Comparison of ENCODE assay signal across 8 cellular contexts in the genomic region with DNA sequence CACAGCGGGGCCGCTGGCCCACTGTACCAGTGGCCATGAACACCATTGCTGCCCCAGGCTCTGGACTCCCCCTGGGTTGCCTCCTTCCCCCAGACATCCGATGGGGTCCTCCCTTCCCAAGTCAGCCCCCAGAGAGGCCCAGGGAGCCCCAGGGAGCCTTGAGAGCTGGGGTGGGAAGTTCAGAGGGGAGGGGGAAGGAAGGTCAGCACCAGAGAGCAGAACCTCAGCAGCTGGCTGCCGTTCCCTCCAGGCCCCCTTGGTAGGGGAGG. TPM values are rescaled to one million over a fixed set of nuclear protein-coding genes. Genes with fewer than 3 reads are reported as not detected.
DNase-seq lines count a peak whose midpoint lies in the region; ATAC-seq, FAIRE-seq and TF ChIP-seq lines count a peak whose summit lies in the region.

No MANE protein-coding gene starts in this region.

- no peak overlapping the region for H3K56ac ChIP-seq in H1 (replicated peaks; ENCODE audit: insufficient read length, low read depth, low read length)

- CTCF ChIA-PET in H1 (lab: Charles Lee; ENCODE audit: partially characterized antibody), result interaction anchor here (0.6 to 19.6 kb wide), 5 partner anchors 10 to 50 kb away, joined by 3 to 272 read pairs (median 4); partner anchors contain the start of gene RENBP

- 17% methylated on average over 3 of the region's 4 CpGs; no CpG with 5 or more reads in 1 of the 2 experiments for WGBS in H1 (ENCODE audit: extremely low coverage in 1 of 2, insufficient coverage in 1 of 2, insufficient read length in 1 of 2, insufficient replicate concordance in 2 of 2, low coverage in 1 of 2, low lambda C conversion rate in 2 of 2, missing lambda C conversion rate in 1 of 2), 2 experiments
- WGBS in ovary, 3 donors, result 21 to 33% (median 23%) methylated on average over 4 of the region's 4 CpGs

- H3K4ac ChIP-seq in H1 (replicated peaks; ENCODE audit: insufficient read length, low read depth, low read length), result no peak overlapping the region

- peak overlapping the region; percentile 100 for H3K27ac ChIP-seq in KOPT-K1 (ENCODE audit: low read depth, low read length, poor library complexity, severe bottlenecking)
- H3K27ac ChIP-seq in H1 (ENCODE audit: low read depth, low read length), result no peak overlapping the region
- H3K27ac ChIP-seq in ovary, result peak overlapping the region; percentile 13 to 25

- no peak overlapping the region for H2BK20ac ChIP-seq in H1 (ENCODE audit: low read length)

- peak overlapping the region; percentile 63; the same call in 1 of the 2 replicates for H2BK5ac ChIP-seq in H1 (ENCODE audit: low read depth, low read length)

- no peak for FAIRE-seq in H1 (lab: Jason Lieb, UNC)

- H3K4me1 ChIP-seq in H1 (replicated peaks in 1 of 4; ENCODE audit: control insufficient read depth in 3 of 4, insufficient read depth in 4 of 4, low read length in 3 of 4), result peaks cover 3 to 18% (median 12%) of the 10 kb centered on the region in 4 experiments
- H3K4me1 ChIP-seq in ovary (ENCODE audit: insufficient read depth), result peaks cover 12% of the 10 kb centered on the region

- TF ChIP-seq POLR2A in H1 (IDR thresholded peaks at IDR 0.05; ENCODE audit: control extremely low read depth in 1 of 2, low read depth in 2 of 2, low read length in 2 of 2) (no peak), ovary (IDR thresholded peaks at IDR 0.05) (no peak)

- no peak overlapping the region for H2AFZ ChIP-seq in H1 (ENCODE audit: low read length)

- peaks cover 0 to 2% of the 10 kb centered on the region in 2 experiments for H4K20me1 ChIP-seq in H1 (replicated peaks in 1 of 2; ENCODE audit: control insufficient read depth in 1 of 2, insufficient read depth in 2 of 2, low read length in 2 of 2)

- H3K9ac ChIP-seq in H1 (replicated peaks in 1 of 4; ENCODE audit: extremely low read depth in 1 of 4, low read depth in 3 of 4, low read length in 3 of 4), result no peak overlapping the region

- H3K36me3 ChIP-seq in KOPT-K1 (ENCODE audit: insufficient read depth, low read length) (peaks cover 24% of the 10 kb centered on the region), H1 (ENCODE audit: control insufficient read depth in 2 of 4, insufficient read depth in 4 of 4, low read length in 3 of 4) (peaks cover 0 to 5% (median 2%) of the 10 kb centered on the region in 4 experiments; a peak in 2 of 8 replicates), ovary (no peaks in the 10 kb centered on the region)

- H3K4me3 ChIP-seq in GM08714 (ENCODE audit: low read length), result peak overlapping the region; percentile 74; the same call in 1 of the 2 replicates
- peak overlapping the region; percentile 26 to 77 (median 52); a peak in 7 of 8 replicates for H3K4me3 ChIP-seq in H1 (ENCODE audit: extremely low read depth in 1 of 4, insufficient read depth in 2 of 4, low read depth in 3 of 4, low read length in 4 of 4)
- no peak overlapping the region for H3K4me3 ChIP-seq in ovary

- TF ChIP-seq EP300 in H1 (IDR thresholded peaks at IDR 0.05; ENCODE audit: borderline replicate concordance in 1 of 2, low read depth in 2 of 2, low read length in 2 of 2), result no peak
- TF ChIP-seq EP300 in ovary (IDR thresholded peaks at IDR 0.05), result no peak

- intact Hi-C loops in ovary (cut with DNase I), result no loop called here

- DNase-seq in H1 (ENCODE audit: low read depth in 1 of 2, low spot score in 2 of 2), result no peak
- no peak for DNase-seq in ovary
- no peak for DNase-seq in stimulated activated CD4-positive, alpha-beta T cell treated with anti-CD3 and anti-CD28 coated beads, Interleukin-4, amount 100 ng/mL, for 1 hour
- DNase-seq in COLO829 (ENCODE audit: low spot score), result no peak
- no peak for DNase-seq in NCI-H2171 treated with DMSO at 0.1 percent for 48 hours (lab: John Stamatoyannopoulos, UW)

- no peak overlapping the region for H2BK12ac ChIP-seq in H1 (ENCODE audit: low read depth, low read length)

- no peak overlapping the region for H2BK120ac ChIP-seq in H1 (replicated peaks; ENCODE audit: low read depth, low read length)

- H3K18ac ChIP-seq in H1 (ENCODE audit: extremely low read depth, low read length), result peak overlapping the region; percentile 19; the same call in 1 of the 2 replicates

- TF ChIP-seq CTCF in H1 (IDR thresholded peaks at IDR 0.05; ENCODE audit: control extremely low read depth in 1 of 3, insufficient read depth in 1 of 3, low read depth in 1 of 3, low read length in 3 of 3), result no peak
- TF ChIP-seq CTCF in ovary (IDR thresholded peaks at IDR 0.05), result no peak

- no peak overlapping the region for H3K23ac ChIP-seq in H1 (ENCODE audit: insufficient read length)

- TF ChIP-seq RAD21 in H1 (IDR thresholded peaks at IDR 0.05 in 1 of 2, conservative IDR thresholded peaks at IDR 0.05 in 1 of 2; ENCODE audit: low read depth in 2 of 2, low read length in 2 of 2), result no peak

- peaks cover 15% of the 10 kb centered on the region; the same call in 1 of the 2 replicates for H3K23me2 ChIP-seq in H1 (ENCODE audit: low read depth, low read length)

- peak overlapping the region; percentile 74 for H4K91ac ChIP-seq in H1 (replicated peaks; ENCODE audit: insufficient read length, low read length)

- H2AK5ac ChIP-seq in H1 (ENCODE audit: low read depth, low read length), result no peak overlapping the region

- H4K5ac ChIP-seq in H1 (ENCODE audit: insufficient read length, low read depth, low read length), result peak overlapping the region; percentile 43

- H3K79me1 ChIP-seq in H1 (ENCODE audit: low read depth, low read length), result no peaks in the 10 kb centered on the region; the same call in 1 of the 2 replicates

- H3K4me2 ChIP-seq in H1 (ENCODE audit: insufficient read depth in 1 of 2, low read depth in 2 of 2, low read length in 2 of 2), result peak overlapping the region; percentile 88 to 94

- H3K14ac ChIP-seq in H1 (ENCODE audit: insufficient read length), result no peak overlapping the region

- ATAC-seq in GM19035 (IDR thresholded peaks at IDR 0.05; ENCODE audit: unreplicated experiment), result no peak

- H2BK15ac ChIP-seq in H1 (ENCODE audit: low read length), result no peak overlapping the region; the same call in 1 of the 2 replicates

- H3K79me2 ChIP-seq in H1 (ENCODE audit: control insufficient read depth in 1 of 2, insufficient read depth in 2 of 2, low read length in 2 of 2), result peaks cover 0 to 3% of the 10 kb centered on the region in 2 experiments; a peak in 1 of 4 replicates

- H3K27me3 ChIP-seq in H1 (replicated peaks in 1 of 4; ENCODE audit: control insufficient read depth in 3 of 4, extremely low read depth in 1 of 4, insufficient read depth in 3 of 4, low read length in 3 of 4) (no peaks in the 10 kb centered on the region), ovary (no peaks in the 10 kb centered on the region)

- POLR2A ChIA-PET in H1 (lab: Charles Lee; ENCODE audit: partially characterized antibody), result interaction anchor here (1.1 to 14.9 kb wide), 7 partner anchors 12 to 160 kb away, joined by 3 to 231 read pairs (median 7); partner anchors contain the start of genes HCFC1, NAA10, RENBP and TMEM187

- 0 out of 2 replicates have a peak overlapping the region, but pooled peaks have one; percentile 25 for H4K8ac ChIP-seq in H1 (ENCODE audit: extremely low read depth, insufficient read depth, low read length)

- H3K9me3 ChIP-seq in KOPT-K1 (ENCODE audit: insufficient read depth, low read length, poor library complexity, severe bottlenecking) (no peaks in the 10 kb centered on the region), H1 (ENCODE audit: insufficient read depth in 2 of 2, low read depth in 1 of 2, low read length in 1 of 2) (no peaks in the 10 kb centered on the region), ovary (no peaks in the 10 kb centered on the region)

RNA-seq across cellular contexts. Expression of gene ARHGAP4, which starts 0.5 kb away (rescaled TPM):
- total RNA-seq in H1 (2021; fragmentation: NEBNext Ultra II Directional; extraction: Animal tissue kit (Norgen Biotek cat#: 25700)), result 25.9 and 26.0 TPM in 2 replicates
- polyA plus RNA-seq in H1 (2011; rRNA removed) (23.9 and 42.4 TPM in 2 replicates), ovary (10 to 100 TPM in 1 of 2 donors, 1 to 10 TPM in 1; 1.2 to 14.7 TPM)
- polyA plus RNA-seq in H1 (2011; cell fraction: cytosol; rRNA removed), result 27.6 TPM
- polyA plus RNA-seq in H1 (2011; cell fraction: nucleus; rRNA removed), result 149 TPM
- polyA plus RNA-seq in H1 (2012, experiment 1 of 2), result 10.6 to 29.1 TPM (median 24.4 TPM) in 4 replicates
- polyA plus RNA-seq in H1 (2012, experiment 2 of 2), result 21.7 TPM
- polyA plus RNA-seq in H1 (2013, experiment 1 of 2), result 27.8 TPM
- polyA plus RNA-seq in H1 (2013, experiment 2 of 2), result 26.3 TPM
- polyA minus RNA-seq in H1 (2011; rRNA and poly(A)+ RNA removed), result 9.9 and 11.1 TPM in 2 replicates
- 32.3 TPM for polyA minus RNA-seq in H1 (2011; cell fraction: cytosol; rRNA and poly(A)+ RNA removed)
- 31.3 TPM for polyA minus RNA-seq in H1 (2011; cell fraction: nucleus; rRNA and poly(A)+ RNA removed)
- total RNA-seq in ovary, result 10 to 100 TPM in 5 of 7 donors, 1 to 10 TPM in 2; 7.0 to 22.3 (median 11.4) TPM

RNA-seq across cellular contexts. Expression of gene NAA10, which starts 8.3 kb away (rescaled TPM):
- 98.1 and 98.8 TPM in 2 replicates for total RNA-seq in H1 (2021; fragmentation: NEBNext Ultra II Directional; extraction: Animal tissue kit (Norgen Biotek cat#: 25700))
- polyA plus RNA-seq in H1 (2011; rRNA removed) (80.4 and 119 TPM in 2 replicates), ovary (10 to 100 TPM; 64.9 to 87.3 TPM)
- 119 TPM for polyA plus RNA-seq in H1 (2011; cell fraction: cytosol; rRNA removed)
- polyA plus RNA-seq in H1 (2011; cell fraction: nucleus; rRNA removed), result 118 TPM
- polyA plus RNA-seq in H1 (2012, experiment 1 of 2), result 97.2 to 140 TPM (median 123 TPM) in 4 replicates
- 131 TPM for polyA plus RNA-seq in H1 (2012, experiment 2 of 2)
- 119 TPM for polyA plus RNA-seq in H1 (2013, experiment 1 of 2)
- 110 TPM for polyA plus RNA-seq in H1 (2013, experiment 2 of 2)
- polyA minus RNA-seq in H1 (2011; rRNA and poly(A)+ RNA removed), result 52.7 and 54.6 TPM in 2 replicates
- 42.9 TPM for polyA minus RNA-seq in H1 (2011; cell fraction: cytosol; rRNA and poly(A)+ RNA removed)
- polyA minus RNA-seq in H1 (2011; cell fraction: nucleus; rRNA and poly(A)+ RNA removed), result 50.2 TPM
- total RNA-seq in ovary, result 10 to 100 TPM; 36.7 to 95.5 (median 64.2) TPM

RNA-seq across cellular contexts. Expression of gene RENBP, which starts 17.9 kb away (rescaled TPM):
- 11.9 and 12.4 TPM in 2 replicates for total RNA-seq in H1 (2021; fragmentation: NEBNext Ultra II Directional; extraction: Animal tissue kit (Norgen Biotek cat#: 25700))
- polyA plus RNA-seq in H1 (2011; rRNA removed), result 21.8 and 26.5 TPM in 2 replicates
- 27.0 TPM for polyA plus RNA-seq in H1 (2011; cell fraction: cytosol; rRNA removed)
- polyA plus RNA-seq in H1 (2011; cell fraction: nucleus; rRNA removed), result 34.6 TPM
- polyA plus RNA-seq in H1 (2012, experiment 1 of 2), result 10.0 to 21.2 TPM (median 17.8 TPM) in 4 replicates
- 7.8 TPM for polyA plus RNA-seq in H1 (2012, experiment 2 of 2)
- 6.4 TPM for polyA plus RNA-seq in H1 (2013, experiment 1 of 2)
- 4.9 TPM for polyA plus RNA-seq in H1 (2013, experiment 2 of 2)
- polyA minus RNA-seq in H1 (2011; rRNA and poly(A)+ RNA removed), result 5.5 and 9.2 TPM in 2 replicates
- 4.0 TPM for polyA minus RNA-seq in H1 (2011; cell fraction: cytosol; rRNA and poly(A)+ RNA removed)
- 6.6 TPM for polyA minus RNA-seq in H1 (2011; cell fraction: nucleus; rRNA and poly(A)+ RNA removed)
- total RNA-seq in ovary, result 1 to 10 TPM in 6 of 7 donors, under 1 TPM in 1; 0.80 to 4.9 (median 2.5) TPM
- 1 to 10 TPM; 1.2 to 2.8 TPM for polyA plus RNA-seq in ovary

RNA-seq across cellular contexts. Expression of gene AVPR2, which starts 22.1 kb away (rescaled TPM):
- total RNA-seq in H1 (2021; fragmentation: NEBNext Ultra II Directional; extraction: Animal tissue kit (Norgen Biotek cat#: 25700)), result not detected in 2 replicates
- polyA plus RNA-seq in H1 (2011; rRNA removed), result 0.08 and 0.09 TPM in 2 replicates
- polyA plus RNA-seq in H1 (2011; cell fraction: cytosol; rRNA removed), result 0.06 TPM
- polyA plus RNA-seq in H1 (2011; cell fraction: nucleus; rRNA removed), result 0.14 TPM
- 0.25 to 0.54 TPM (median 0.35 TPM) in 3 of 4 replicates, not detected in the other for polyA plus RNA-seq in H1 (2012, experiment 1 of 2)
- polyA plus RNA-seq in H1 (2012, experiment 2 of 2), result 0.14 TPM
- polyA plus RNA-seq in H1 (2013, experiment 1 of 2), result 0.10 TPM
- 0.13 TPM for polyA plus RNA-seq in H1 (2013, experiment 2 of 2)
- 0.15 TPM in 1 of 2 replicates, not detected in the other for polyA minus RNA-seq in H1 (2011; rRNA and poly(A)+ RNA removed)
- not detected for polyA minus RNA-seq in H1 (2011; cell fraction: cytosol; rRNA and poly(A)+ RNA removed)
- not detected for polyA minus RNA-seq in H1 (2011; cell fraction: nucleus; rRNA and poly(A)+ RNA removed)
- total RNA-seq in ovary, result 1 to 10 TPM in 1 of 7 donors, under 1 TPM in 4, not detected in 2; 0.34 to 1.5 (median 0.50) TPM
- 1 to 10 TPM in 1 of 2 donors, not detected in 1; 1.3 TPM for polyA plus RNA-seq in ovary

RNA-seq across cellular contexts. Expression of gene L1CAM, which starts 40.6 kb away (rescaled TPM):
- 38.7 and 43.0 TPM in 2 replicates for total RNA-seq in H1 (2021; fragmentation: NEBNext Ultra II Directional; extraction: Animal tissue kit (Norgen Biotek cat#: 25700))
- polyA plus RNA-seq in H1 (2011; rRNA removed) (11.0 and 16.4 TPM in 2 replicates), ovary (1 to 10 TPM in 1 of 2 donors, under 1 TPM in 1; 0.63 to 1.1 TPM)
- 9.1 TPM for polyA plus RNA-seq in H1 (2011; cell fraction: cytosol; rRNA removed)
- polyA plus RNA-seq in H1 (2011; cell fraction: nucleus; rRNA removed), result 32.6 TPM
- 22.4 to 29.0 TPM (median 26.2 TPM) in 4 replicates for polyA plus RNA-seq in H1 (2012, experiment 1 of 2)
- 15.9 TPM for polyA plus RNA-seq in H1 (2012, experiment 2 of 2)
- polyA plus RNA-seq in H1 (2013, experiment 1 of 2), result 54.0 TPM
- polyA plus RNA-seq in H1 (2013, experiment 2 of 2), result 46.2 TPM
- polyA minus RNA-seq in H1 (2011; rRNA and poly(A)+ RNA removed), result 13.0 and 18.6 TPM in 2 replicates
- 21.0 TPM for polyA minus RNA-seq in H1 (2011; cell fraction: cytosol; rRNA and poly(A)+ RNA removed)
- polyA minus RNA-seq in H1 (2011; cell fraction: nucleus; rRNA and poly(A)+ RNA removed), result 12.7 TPM
- 1 to 10 TPM in 3 of 7 donors, under 1 TPM in 3, not detected in 1; 0.36 to 3.0 (median 1.1) TPM for total RNA-seq in ovary
